ENCODE assay signal across 27 cellular contexts in genomic region chr7:94565247-94565894, GRCh38.
"Had no signal": no experiment of that assay in that cellular context is flagged by ENCODE, and none has a peak within 500 bp of the region (broad histone marks: within the 10 kb centered on the region; RNA-seq: fewer than 3 reads in every experiment).

No MANE protein-coding gene starts in this region.

- ATAC-seq: heart left ventricle; left colon; left lung; naive thymus-derived CD8-positive, alpha-beta T cell; pancreas; right cardiac atrium; stimulated activated effector memory CD8-positive, alpha-beta T cell treated with anti-CD3 and anti-CD28 coated beads, Interleukin-12 subunit alpha, Interleukin-12 subunit beta, amount 100 ng/mL, for 72 hours; stimulated activated naive CD8-positive, alpha-beta T cell treated with anti-CD3 and anti-CD28 coated beads, Interleukin-15, Interleukin-2, amounts not matched to agents 100 U/mL and 50 U/mL, for 24 hours; upper lobe of right lung had no signal

- H3K27ac ChIP-seq: heart left ventricle, left lung, pancreas, prostate gland, sigmoid colon, spleen, stomach, testis, thyroid gland, transverse colon, upper lobe of right lung, uterus had no signal

- H3K9me3 ChIP-seq: pancreas, prostate gland, sigmoid colon, stomach, testis, thyroid gland, transverse colon, upper lobe of right lung, uterus had no signal

- H3K27me3 ChIP-seq: heart left ventricle, left lung, pancreas, sigmoid colon, spleen, stomach, testis, thyroid gland, transverse colon, upper lobe of right lung, uterus had no signal

- H3K4me1 ChIP-seq: heart left ventricle, left lung, pancreas, prostate gland, spleen, thyroid gland, transverse colon, upper lobe of right lung, uterus had no signal

- DNase-seq: heart left ventricle; hypothalamus; immature natural killer cell; kidney; left colon; left lung; mesendoderm; naive thymus-derived CD8-positive, alpha-beta T cell; nucleus accumbens; pancreas; posterior cingulate gyrus; retina; sigmoid colon; small intestine; spleen; stimulated activated CD4-positive, alpha-beta T cell treated with anti-CD3 and anti-CD28 coated beads, Interleukin-4, amount 100 ng/mL, for 24 hours; stimulated activated naive CD8-positive, alpha-beta T cell treated with anti-CD3 and anti-CD28 coated beads, Interleukin-15, Interleukin-2, amounts not matched to agents 100 U/mL and 50 U/mL, for 24 hours; stomach; testis; thyroid gland; transverse colon; upper lobe of right lung; uterus had no signal

- FAIRE-seq: pancreas had no signal

- H3K4me3 ChIP-seq: heart left ventricle, left lung, lung, pancreas, prostate gland, sigmoid colon, spleen, stomach, testis, thyroid gland, transverse colon, upper lobe of right lung, uterus had no signal

- H3K36me3 ChIP-seq: left lung, pancreas, prostate gland, sigmoid colon, thyroid gland, transverse colon, uterus had no signal
